In the genomic region with DNA sequence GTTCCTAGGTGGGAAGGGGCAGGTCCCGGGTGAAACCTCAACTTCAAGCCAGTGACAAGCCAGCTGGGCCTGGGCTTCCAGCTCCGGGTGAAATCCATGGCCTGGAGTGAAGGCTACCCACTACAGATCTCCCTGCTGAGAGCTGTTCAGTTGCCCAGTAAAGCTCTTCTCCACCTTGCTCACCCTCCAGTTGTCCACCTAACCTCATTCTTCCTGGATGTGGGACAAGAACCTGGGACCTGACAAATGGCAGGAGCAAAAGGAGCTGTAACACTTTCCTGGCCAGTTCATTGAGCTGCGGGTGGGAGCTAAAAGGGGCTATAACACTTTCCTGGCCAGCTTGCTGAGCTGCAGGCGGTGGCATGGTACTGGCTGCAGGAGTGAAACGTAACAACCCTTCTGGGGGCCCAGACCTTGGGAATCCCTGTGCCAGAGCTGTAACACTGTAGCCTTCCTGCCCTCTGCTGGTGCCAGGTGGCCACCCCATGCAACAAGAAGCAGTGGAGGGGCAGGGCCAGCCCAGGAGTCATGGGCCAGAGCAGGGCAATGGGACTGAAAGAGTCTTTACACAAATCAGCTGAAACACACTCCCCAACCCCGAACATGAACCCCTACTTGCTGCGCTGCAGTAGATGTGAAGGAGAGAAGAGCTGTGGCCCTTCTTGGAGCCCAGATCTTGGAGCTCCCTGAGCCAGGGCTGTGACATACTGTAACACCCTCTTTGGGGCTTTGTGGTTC, we compare ENCODE assay signal across 1 cellular context.
TF ChIP-seq lines count a peak whose summit lies in the region.

No MANE protein-coding gene starts in this region.

TF ChIP-seq in HepG2, 621 proteins besides CTCF, POLR2A, EP300 and RAD21 (continued from another document and continues in another):
- 0 out of 2 replicates have a peak, but pooled peaks have one; percentile 45 for TF ChIP-seq ZNF556 (CRISPR knock-in tag; IDR thresholded peaks at IDR 0.05; ENCODE audit: borderline replicate concordance)
- TF ChIP-seq E2F2 (CRISPR knock-in tag; IDR thresholded peaks at IDR 0.05; ENCODE audit: borderline replicate concordance) = no peak
- TF ChIP-seq FOXO1 (CRISPR knock-in tag; IDR thresholded peaks at IDR 0.05) = no peak
- TF ChIP-seq ZBTB38 (CRISPR knock-in tag; IDR thresholded peaks at IDR 0.05) = peak; percentile 11; the same call in 1 of the 2 replicates
- no peak for TF ChIP-seq NR1H2 (CRISPR knock-in tag; IDR thresholded peaks at IDR 0.05; ENCODE audit: borderline replicate concordance, low read depth)
- no peak for TF ChIP-seq WIZ (CRISPR knock-in tag; IDR thresholded peaks at IDR 0.05)
- TF ChIP-seq GMEB1 (CRISPR knock-in tag; IDR thresholded peaks at IDR 0.05; ENCODE audit: borderline replicate concordance) = 0 out of 2 replicates have a peak, but pooled peaks have one; percentile 45
- TF ChIP-seq, protein P1, sequence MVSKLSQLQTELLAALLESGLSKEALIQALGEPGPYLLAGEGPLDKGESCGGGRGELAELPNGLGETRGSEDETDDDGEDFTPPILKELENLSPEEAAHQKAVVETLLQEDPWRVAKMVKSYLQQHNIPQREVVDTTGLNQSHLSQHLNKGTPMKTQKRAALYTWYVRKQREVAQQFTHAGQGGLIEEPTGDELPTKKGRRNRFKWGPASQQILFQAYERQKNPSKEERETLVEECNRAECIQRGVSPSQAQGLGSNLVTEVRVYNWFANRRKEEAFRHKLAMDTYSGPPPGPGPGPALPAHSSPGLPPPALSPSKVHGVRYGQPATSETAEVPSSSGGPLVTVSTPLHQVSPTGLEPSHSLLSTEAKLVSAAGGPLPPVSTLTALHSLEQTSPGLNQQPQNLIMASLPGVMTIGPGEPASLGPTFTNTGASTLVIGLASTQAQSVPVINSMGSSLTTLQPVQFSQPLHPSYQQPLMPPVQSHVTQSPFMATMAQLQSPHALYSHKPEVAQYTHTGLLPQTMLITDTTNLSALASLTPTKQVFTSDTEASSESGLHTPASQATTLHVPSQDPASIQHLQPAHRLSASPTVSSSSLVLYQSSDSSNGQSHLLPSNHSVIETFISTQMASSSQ (IDR thresholded peaks at IDR 0.05; ENCODE audit: low read depth) = no peak
- TF ChIP-seq, protein P1 (CRISPR knock-in tag; IDR thresholded peaks at IDR 0.05; ENCODE audit: borderline replicate concordance) = 0 out of 2 replicates have a peak, but pooled peaks have one; percentile 28
- no peak for TF ChIP-seq GFI1 (CRISPR knock-in tag; IDR thresholded peaks at IDR 0.05; ENCODE audit: borderline replicate concordance)
- 0 out of 2 replicates have a peak, but pooled peaks have one; percentile 21 for TF ChIP-seq ZNF143 (CRISPR knock-in tag; IDR thresholded peaks at IDR 0.05)
- no peak for TF ChIP-seq NFRKB (IDR thresholded peaks at IDR 0.05)
- peak; percentile 50; the same call in 1 of the 2 replicates for TF ChIP-seq ZNF563 (CRISPR knock-in tag; IDR thresholded peaks at IDR 0.05)
- TF ChIP-seq, protein P2, sequence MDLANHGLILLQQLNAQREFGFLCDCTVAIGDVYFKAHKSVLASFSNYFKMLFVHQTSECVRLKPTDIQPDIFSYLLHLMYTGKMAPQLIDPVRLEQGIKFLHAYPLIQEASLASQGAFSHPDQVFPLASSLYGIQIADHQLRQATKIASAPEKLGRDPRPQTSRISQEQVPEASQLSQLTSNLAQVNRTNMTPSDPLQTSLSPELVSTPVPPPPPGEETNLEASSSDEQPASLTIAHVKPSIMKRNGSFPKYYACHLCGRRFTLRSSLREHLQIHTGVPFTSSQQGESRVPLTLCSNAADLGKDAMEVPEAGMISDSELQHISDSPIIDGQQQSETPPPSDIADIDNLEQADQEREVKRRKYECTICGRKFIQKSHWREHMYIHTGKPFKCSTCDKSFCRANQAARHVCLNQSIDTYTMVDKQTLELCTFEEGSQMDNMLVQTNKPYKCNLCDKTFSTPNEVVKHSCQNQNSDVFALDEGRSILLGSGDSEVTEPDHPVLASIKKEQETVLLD (CRISPR knock-in tag; IDR thresholded peaks at IDR 0.05; ENCODE audit: low read depth) = no peak
- TF ChIP-seq, protein P3, sequence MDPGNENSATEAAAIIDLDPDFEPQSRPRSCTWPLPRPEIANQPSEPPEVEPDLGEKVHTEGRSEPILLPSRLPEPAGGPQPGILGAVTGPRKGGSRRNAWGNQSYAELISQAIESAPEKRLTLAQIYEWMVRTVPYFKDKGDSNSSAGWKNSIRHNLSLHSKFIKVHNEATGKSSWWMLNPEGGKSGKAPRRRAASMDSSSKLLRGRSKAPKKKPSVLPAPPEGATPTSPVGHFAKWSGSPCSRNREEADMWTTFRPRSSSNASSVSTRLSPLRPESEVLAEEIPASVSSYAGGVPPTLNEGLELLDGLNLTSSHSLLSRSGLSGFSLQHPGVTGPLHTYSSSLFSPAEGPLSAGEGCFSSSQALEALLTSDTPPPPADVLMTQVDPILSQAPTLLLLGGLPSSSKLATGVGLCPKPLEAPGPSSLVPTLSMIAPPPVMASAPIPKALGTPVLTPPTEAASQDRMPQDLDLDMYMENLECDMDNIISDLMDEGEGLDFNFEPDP (CRISPR knock-in tag; conservative IDR thresholded peaks at IDR 0.05) = 0 out of 2 replicates have a peak, but pooled peaks have one; percentile 65
- TF ChIP-seq IKZF1 (IDR thresholded peaks at IDR 0.05) = no peak
- TF ChIP-seq HMGXB4 (CRISPR knock-in tag; IDR thresholded peaks at IDR 0.05; ENCODE audit: borderline replicate concordance in 1 of 2, low read depth in 1 of 2) = peak in 1 of 2 experiments; percentile 64; a peak in 2 of 4 replicates
- TF ChIP-seq ZNF263 (CRISPR knock-in tag; IDR thresholded peaks at IDR 0.05) = 0 out of 2 replicates have a peak, but pooled peaks have one; percentile 13
- TF ChIP-seq ZNF576 (CRISPR knock-in tag; IDR thresholded peaks at IDR 0.05) = no peak
- 0 out of 2 replicates have a peak, but pooled peaks have one; percentile 7 for TF ChIP-seq ATF3 (CRISPR knock-in tag; IDR thresholded peaks at IDR 0.05)
- TF ChIP-seq, protein P4, sequence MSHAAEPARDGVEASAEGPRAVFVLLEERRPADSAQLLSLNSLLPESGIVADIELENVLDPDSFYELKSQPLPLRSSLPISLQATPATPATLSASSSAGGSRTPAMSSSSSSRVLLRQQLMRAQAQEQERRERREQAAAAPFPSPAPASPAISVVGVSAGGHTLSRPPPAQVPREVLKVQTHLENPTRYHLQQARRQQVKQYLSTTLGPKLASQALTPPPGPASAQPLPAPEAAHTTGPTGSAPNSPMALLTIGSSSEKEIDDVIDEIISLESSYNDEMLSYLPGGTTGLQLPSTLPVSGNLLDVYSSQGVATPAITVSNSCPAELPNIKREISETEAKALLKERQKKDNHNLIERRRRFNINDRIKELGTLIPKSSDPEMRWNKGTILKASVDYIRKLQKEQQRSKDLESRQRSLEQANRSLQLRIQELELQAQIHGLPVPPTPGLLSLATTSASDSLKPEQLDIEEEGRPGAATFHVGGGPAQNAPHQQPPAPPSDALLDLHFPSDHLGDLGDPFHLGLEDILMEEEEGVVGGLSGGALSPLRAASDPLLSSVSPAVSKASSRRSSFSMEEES (CRISPR knock-in tag; IDR thresholded peaks at IDR 0.05) = no peak
- TF ChIP-seq IRF2 (CRISPR knock-in tag; IDR thresholded peaks at IDR 0.05) = no peak
- TF ChIP-seq ZBTB7B (CRISPR knock-in tag; IDR thresholded peaks at IDR 0.05) = no peak
- TF ChIP-seq HDAC1 (CRISPR knock-in tag; IDR thresholded peaks at IDR 0.05) = 0 out of 2 replicates have a peak, but pooled peaks have one; percentile 11
- TF ChIP-seq FUBP1 (CRISPR knock-in tag; IDR thresholded peaks at IDR 0.05; ENCODE audit: borderline replicate concordance) = peak; percentile 54; the same call in 1 of the 2 replicates
- no peak for TF ChIP-seq POLR2AphosphoS2 (IDR thresholded peaks at IDR 0.05; ENCODE audit: low read depth, low read length)
- TF ChIP-seq, protein P5, sequence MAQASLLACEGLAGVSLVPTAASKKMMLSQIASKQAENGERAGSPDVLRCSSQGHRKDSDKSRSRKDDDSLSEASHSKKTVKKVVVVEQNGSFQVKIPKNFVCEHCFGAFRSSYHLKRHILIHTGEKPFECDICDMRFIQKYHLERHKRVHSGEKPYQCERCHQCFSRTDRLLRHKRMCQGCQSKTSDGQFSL (CRISPR knock-in tag; IDR thresholded peaks at IDR 0.05) = peak; percentile 81
- 0 out of 2 replicates have a peak, but pooled peaks have one; percentile 42 for TF ChIP-seq ZNF232 (CRISPR knock-in tag; IDR thresholded peaks at IDR 0.05; ENCODE audit: borderline replicate concordance)
- no peak for TF ChIP-seq SATB2 (CRISPR knock-in tag; IDR thresholded peaks at IDR 0.05)
- no peak for TF ChIP-seq YEATS2 (CRISPR knock-in tag; IDR thresholded peaks at IDR 0.05; ENCODE audit: borderline replicate concordance)
- 0 out of 2 replicates have a peak, but pooled peaks have one; percentile 14 for TF ChIP-seq ZNF547 (CRISPR knock-in tag; IDR thresholded peaks at IDR 0.05)
- peak; percentile 38; the same call in 1 of the 2 replicates for TF ChIP-seq KDM5B (CRISPR knock-in tag; IDR thresholded peaks at IDR 0.05; ENCODE audit: borderline replicate concordance)
- TF ChIP-seq ZNF749 (CRISPR knock-in tag; IDR thresholded peaks at IDR 0.05; ENCODE audit: borderline replicate concordance) = 0 out of 2 replicates have a peak, but pooled peaks have one; percentile 28
- TF ChIP-seq SSRP1 (CRISPR knock-in tag; IDR thresholded peaks at IDR 0.05) = no peak
- no peak for TF ChIP-seq SOX5 (CRISPR knock-in tag; IDR thresholded peaks at IDR 0.05; ENCODE audit: borderline replicate concordance)
- no peak for TF ChIP-seq SMARCC2 (IDR thresholded peaks at IDR 0.05)
- no peak for TF ChIP-seq SP4 (CRISPR knock-in tag; IDR thresholded peaks at IDR 0.05)
- peak; percentile 64 for TF ChIP-seq SMC3 (IDR thresholded peaks at IDR 0.05; ENCODE audit: low read length)
- TF ChIP-seq PCBP2 (optimal IDR thresholded peaks at IDR 0.05; ENCODE audit: low read depth, low read length, poor library complexity, severe bottlenecking) = no peak
- no peak for TF ChIP-seq NAIF1 (CRISPR knock-in tag; IDR thresholded peaks at IDR 0.05; ENCODE audit: borderline replicate concordance)
- TF ChIP-seq SIN3A (IDR thresholded peaks at IDR 0.05; ENCODE audit: borderline replicate concordance, low read depth, low read length) = no peak
- TF ChIP-seq ZC3H4 (CRISPR knock-in tag; IDR thresholded peaks at IDR 0.05; ENCODE audit: borderline replicate concordance) = no peak
